In the genomic region with DNA sequence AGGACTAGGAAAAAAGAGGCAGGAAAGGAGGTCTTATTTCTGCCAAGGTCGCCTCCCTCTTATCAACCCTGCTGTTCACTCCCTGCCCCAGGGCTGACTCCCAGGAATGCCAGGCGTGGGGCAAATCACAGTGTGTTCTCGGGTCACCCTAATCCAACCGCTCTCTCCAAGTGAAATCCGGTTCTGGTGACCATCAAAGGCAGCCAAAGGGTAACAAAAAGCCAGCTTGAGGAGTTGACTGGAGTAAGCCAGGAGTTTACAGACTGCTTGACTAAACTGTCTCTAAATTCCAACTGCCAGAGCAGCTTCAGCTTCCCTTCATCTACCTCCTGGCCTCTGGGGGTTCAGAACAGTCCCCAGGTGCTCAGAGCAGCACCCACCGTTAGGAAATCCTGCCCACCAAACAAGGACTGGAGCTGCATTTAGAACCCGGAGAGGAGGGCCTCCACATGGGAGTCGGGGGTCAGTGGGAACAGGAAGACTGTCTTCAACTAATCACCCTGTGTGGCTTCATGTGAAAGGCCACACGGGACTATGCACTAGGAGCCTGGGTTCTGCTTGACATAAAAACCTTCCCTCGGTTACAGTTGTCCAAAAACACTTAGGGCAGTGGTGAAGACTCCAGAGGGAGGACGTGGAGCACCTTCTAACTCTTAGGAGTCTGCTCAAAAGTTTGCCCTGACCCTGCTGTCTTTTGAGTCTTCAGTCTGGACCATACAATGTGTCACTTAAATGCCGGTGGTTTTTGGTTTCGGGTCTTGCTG, we compare ENCODE assay signal across 8 cellular contexts. TPM values are rescaled to one million over a fixed set of nuclear protein-coding genes. Genes with fewer than 3 reads are reported as not detected.
A peak's percentile ranks its signal among the peaks of the same experiment; 100 is the strongest.
DNase-seq lines count a peak whose midpoint lies in the region; ATAC-seq and TF ChIP-seq lines count a peak whose summit lies in the region.

No MANE protein-coding gene starts in this region.

- peak overlapping the region; percentile 92 for H4K8ac ChIP-seq in mesenchymal stem cell (ENCODE audit: low read length)

- no peaks in the 10 kb centered on the region for H3K36me3 Mint-ChIP-seq in type B pancreatic cell

- H3K4me3 ChIP-seq in cardiac muscle cell (no peak overlapping the region), adrenal gland (peak overlapping the region in 1 of 4 donors; percentile 81), mesenchymal stem cell (ENCODE audit: insufficient read depth in 1 of 2, low read depth in 1 of 2, low read length in 2 of 2) (peak overlapping the region in 1 of 2 experiments; percentile 75)

- peak overlapping the region; percentile 95 for H3K9ac ChIP-seq in mesenchymal stem cell (ENCODE audit: low read length)

- peak overlapping the region; percentile 71 for H2BK120ac ChIP-seq in mesenchymal stem cell (ENCODE audit: low read depth, low read length)

- DNase-seq in cardiac muscle cell (ENCODE audit: low read depth in 1 of 2, low spot score in 1 of 2) (peak in 1 of 2 donors; percentile 7), Right ventricle myocardium superior (no peak), adrenal gland (peak in 6 of 7 donors; percentile 56 to 67 (median 60)), mesenchymal stem cell (peak; percentile 10), type B pancreatic cell (ENCODE audit: extremely low spot score, unreplicated experiment) (no peak), NCI-H526 (lab: John Stamatoyannopoulos, UW) (no peak)

- no peaks in the 10 kb centered on the region for H3K36me3 ChIP-seq in cardiac muscle cell
- no peaks in the 10 kb centered on the region for H3K36me3 ChIP-seq in adrenal gland (replicated peaks in 1 of 2)
- peaks cover 0 to 10% of the 10 kb centered on the region in 2 experiments for H3K36me3 ChIP-seq in mesenchymal stem cell (ENCODE audit: control insufficient read depth in 1 of 2, insufficient read depth in 2 of 2, low read depth in 1 of 2, low read length in 2 of 2)

- no peaks in the 10 kb centered on the region for H3K9me3 Mint-ChIP-seq in type B pancreatic cell

- H3K79me1 ChIP-seq in mesenchymal stem cell (replicated peaks; ENCODE audit: low read length, poor library complexity, severe bottlenecking): peaks cover 24% of the 10 kb centered on the region

- no peak overlapping the region for H3K14ac ChIP-seq in mesenchymal stem cell (ENCODE audit: low read length in 2 of 2)

- peak overlapping the region; percentile 59 to 78 for H3K4ac ChIP-seq in mesenchymal stem cell (ENCODE audit: low read depth in 1 of 2, low read length in 2 of 2)

- peak overlapping the region; percentile 88 for H3K4me2 ChIP-seq in mesenchymal stem cell (ENCODE audit: low read length, poor library complexity, severe bottlenecking)

- peak overlapping the region; percentile 67 for H2AK5ac ChIP-seq in mesenchymal stem cell (ENCODE audit: low read length, severe bottlenecking)

- peak overlapping the region; percentile 93 for H3K27ac Mint-ChIP-seq in type B pancreatic cell

- H2BK12ac ChIP-seq in mesenchymal stem cell (ENCODE audit: low read length in 2 of 2): peak overlapping the region; percentile 56 to 60

- H3K18ac ChIP-seq in mesenchymal stem cell (ENCODE audit: low read depth in 1 of 2, low read length in 2 of 2): peak overlapping the region; percentile 78 to 87

- H4K91ac ChIP-seq in mesenchymal stem cell (ENCODE audit: low read length): peak overlapping the region; percentile 82

- no peak for ATAC-seq in Right ventricle myocardium superior (ENCODE audit: poor library complexity)
- ATAC-seq in HG03432 (IDR thresholded peaks at IDR 0.05; ENCODE audit: unreplicated experiment): no peak
- ATAC-seq in GM19395 (IDR thresholded peaks at IDR 0.05; ENCODE audit: unreplicated experiment): no peak

- H2BK15ac ChIP-seq in mesenchymal stem cell (ENCODE audit: low read depth, poor library complexity, severe bottlenecking): peak overlapping the region; percentile 73

- H3K27me3 Mint-ChIP-seq in type B pancreatic cell: peaks cover 4% of the 10 kb centered on the region

- TF ChIP-seq POLR2A in adrenal gland (IDR thresholded peaks at IDR 0.05): peak in 1 of 2 donors; percentile 24

- H3K27ac ChIP-seq in cardiac muscle cell (peak overlapping the region; percentile 78), adrenal gland (peak overlapping the region in 4 of 5 donors; percentile 88 to 98 (median 93)), mesenchymal stem cell (ENCODE audit: low read length, poor library complexity, severe bottlenecking) (peak overlapping the region; percentile 85)

- intact Hi-C loops in Right ventricle myocardium superior (cut with DNase I) (no loop called here), adrenal gland (cut with DNase I) (no loop called here)

- no peak for TF ChIP-seq CTCF in cardiac muscle cell (IDR thresholded peaks at IDR 0.05; ENCODE audit: low read depth, low read length)
- no peak for TF ChIP-seq CTCF in adrenal gland (IDR thresholded peaks at IDR 0.05)
- TF ChIP-seq CTCF in type B pancreatic cell (conservative IDR thresholded peaks at IDR 0.05): no peak

- peak overlapping the region in 1 of 2 experiments; percentile 50 for H3K23ac ChIP-seq in mesenchymal stem cell (ENCODE audit: low read length in 2 of 2)

- 50 to 60% (median 55%) methylated on average over 11 to 13 of the region's 13 CpGs for whole genome bisulfite sequencing in adrenal gland, 4 donors
- 65% methylated on average over 13 of the region's 13 CpGs for WGBS in mesenchymal stem cell

- H3K4me1 ChIP-seq in cardiac muscle cell (ENCODE audit: low read depth) (peaks cover 14% of the 10 kb centered on the region), adrenal gland (replicated peaks in 1 of 2) (peaks cover 30 to 60% of the 10 kb centered on the region in 2 donors), mesenchymal stem cell (ENCODE audit: control insufficient read depth, insufficient read depth, low read depth, low read length) (peaks cover 15% of the 10 kb centered on the region)

- H3K4me3 Mint-ChIP-seq in type B pancreatic cell: peak overlapping the region; percentile 90

- peaks cover 16% of the 10 kb centered on the region for H3K4me1 Mint-ChIP-seq in type B pancreatic cell (ENCODE audit: unreplicated experiment)

- H3K9me3 ChIP-seq in cardiac muscle cell (ENCODE audit: low read depth) (no peaks in the 10 kb centered on the region), adrenal gland (replicated peaks in 1 of 3) (no peaks in the 10 kb centered on the region), mesenchymal stem cell (ENCODE audit: control insufficient read depth, low read length) (no peaks in the 10 kb centered on the region)

- H2AFZ ChIP-seq in mesenchymal stem cell (ENCODE audit: low read depth, low read length): peak overlapping the region; percentile 56

- no peak overlapping the region for H2BK5ac ChIP-seq in mesenchymal stem cell (ENCODE audit: low read depth, low read length, poor library complexity, severe bottlenecking)

- H3K27me3 ChIP-seq in cardiac muscle cell: peaks cover 4% of the 10 kb centered on the region
- H3K27me3 ChIP-seq in adrenal gland: no peaks in the 10 kb centered on the region
- no peaks in the 10 kb centered on the region for H3K27me3 ChIP-seq in mesenchymal stem cell (ENCODE audit: control insufficient read depth in 1 of 2, insufficient read depth in 1 of 2, low read length in 2 of 2)

RNA-seq across cellular contexts. Expression of gene TTC7A, which starts 1.2 kb away (rescaled TPM):
- total RNA-seq in cardiac muscle cell (8.2 and 12.2 TPM in 2 replicates), Right ventricle myocardium superior (9.2 TPM), adrenal gland (10 to 100 TPM; 30.6 to 87.4 (median 57.8) TPM), type B pancreatic cell (ENCODE audit: low replicate concordance) (15.9 and 19.8 TPM in 2 replicates)
- polyA plus RNA-seq in cardiac muscle cell (5.5 and 7.5 TPM in 2 replicates), adrenal gland (10 to 100 TPM; 24.6 to 59.4 (median 31.9) TPM)
- 9.8 TPM for polyA plus RNA-seq in mesenchymal stem cell (2013, experiment 1 of 2)
- 9.3 TPM for polyA plus RNA-seq in mesenchymal stem cell (2013, experiment 2 of 2)

RNA-seq across cellular contexts. Expression of gene MCFD2, which starts 24.2 kb away (rescaled TPM):
- total RNA-seq in cardiac muscle cell (59.1 and 123 TPM in 2 replicates), Right ventricle myocardium superior (57.1 TPM), adrenal gland (100 to 1,000 TPM; 189 to 695 (median 304) TPM), type B pancreatic cell (ENCODE audit: low replicate concordance) (66.7 and 72.4 TPM in 2 replicates)
- polyA plus RNA-seq in cardiac muscle cell (64.2 and 69.7 TPM in 2 replicates), adrenal gland (100 to 1,000 TPM in 1 of 3 donors, 10 to 100 TPM in 2; 29.6 to 515 (median 30.7) TPM)
- polyA plus RNA-seq in mesenchymal stem cell (2013, experiment 1 of 2): 212 TPM
- polyA plus RNA-seq in mesenchymal stem cell (2013, experiment 2 of 2): 217 TPM

Comparison
In these comparisons a context has a peak if more than half of its experiments do, and no peak if none do; other contexts are left out.
1. DNase-seq: peak in adrenal gland (6 of 7) and mesenchymal stem cell (single experiment); none in Right ventricle myocardium superior (single experiment), type B pancreatic cell (single experiment) and NCI-H526 (0 of 2).
2. Peak in every context shown above with its lines, with median percentiles within 50 percentile points of each other: H3K27ac ChIP-seq.